In the genomic region with DNA sequence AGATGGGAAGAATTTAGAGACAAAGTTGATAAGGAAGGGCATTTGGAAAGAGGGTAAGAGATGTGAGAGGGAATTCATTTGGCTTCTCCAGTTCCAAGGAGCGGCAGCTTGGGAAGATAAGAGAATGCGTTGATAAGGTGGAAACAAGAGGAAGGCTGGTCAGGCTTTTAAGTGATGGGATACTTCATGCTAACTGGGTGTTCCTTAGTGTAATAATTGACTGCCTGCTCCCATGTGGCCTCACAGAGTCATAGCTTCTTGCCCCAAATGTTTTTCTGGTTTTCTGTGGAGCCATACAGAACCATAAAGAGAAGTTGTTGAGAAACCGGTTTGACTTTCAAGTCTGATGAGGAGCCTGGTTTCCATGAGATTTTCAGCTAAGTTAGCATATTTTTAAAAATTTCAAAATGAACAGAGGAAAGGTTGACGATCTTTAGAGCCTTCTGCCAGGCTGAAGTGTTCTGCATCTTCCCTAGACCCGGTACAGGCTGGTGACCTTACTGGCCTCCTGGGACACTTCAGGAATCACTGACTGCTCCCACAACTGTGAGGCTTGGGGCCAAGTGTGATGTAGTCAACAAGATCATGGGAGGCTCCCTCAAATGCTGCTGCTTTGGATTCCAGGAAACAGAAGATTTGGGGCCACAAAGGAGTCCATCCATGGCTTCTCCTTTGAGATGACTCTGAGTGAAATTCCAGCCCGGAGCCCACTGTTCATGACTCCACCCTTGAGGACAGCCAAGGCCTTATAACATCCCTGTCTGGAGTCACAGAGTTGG, we compare ENCODE assay signal across 16 cellular contexts.
A peak's percentile ranks its signal among the peaks of the same experiment; 100 is the strongest.
DNase-seq lines count a peak whose midpoint lies in the region; ATAC-seq and TF ChIP-seq lines count a peak whose summit lies in the region.
"Had no signal": no experiment of that assay in that cellular context is flagged by ENCODE, and none has a peak within 500 bp of the region (broad histone marks: within the 10 kb centered on the region; RNA-seq: fewer than 3 reads in every experiment).

No MANE protein-coding gene starts in this region.

- peaks cover 7 to 27% of the 10 kb centered on the region in 2 donors for H3K4me1 ChIP-seq in ascending aorta
- peaks cover 32% of the 10 kb centered on the region for H3K4me1 ChIP-seq in suprapubic skin
- peaks cover under 1% of the 10 kb centered on the region for H3K4me1 ChIP-seq in A673 (ENCODE audit: insufficient read depth, low read length, poor library complexity, severe bottlenecking)
- no peaks in the 10 kb centered on the region for H3K4me1 ChIP-seq in CD8-positive, alpha-beta T cell (ENCODE audit: insufficient read depth, low read length)

- peak overlapping the region; percentile 29 for H3K27ac Mint-ChIP-seq in neural crest cell (ENCODE audit: unreplicated experiment)
- H3K27ac Mint-ChIP-seq in CD8-positive, alpha-beta T cell = no peak overlapping the region
- H3K27ac Mint-ChIP-seq: activated CD4-positive, alpha-beta T cell treated with anti-CD3 and anti-CD28 coated beads for 36 hours; activated T-cell treated with anti-CD3 and anti-CD28 coated beads, Interleukin-2, amount 50 U/mL, for 24 hours; B cell; T-helper 1 cell treated with Interleukin-12 subunit alpha and Interleukin-12 subunit beta and Interleukin-4 antibody, amounts not matched to agents 30 μg/mL and 1 μg/mL, for 36 hours had no signal

- no peaks in the 10 kb centered on the region for H3K27me3 Mint-ChIP-seq in neural crest cell (ENCODE audit: low read depth)
- H3K27me3 Mint-ChIP-seq in CD8-positive, alpha-beta T cell (ENCODE audit: low read depth) = no peaks in the 10 kb centered on the region
- H3K27me3 Mint-ChIP-seq: activated CD4-positive, alpha-beta T cell treated with anti-CD3 and anti-CD28 coated beads for 36 hours; activated T-cell treated with anti-CD3 and anti-CD28 coated beads, Interleukin-2, amount 50 U/mL, for 24 hours; B cell had no signal

- H3K27ac ChIP-seq in ascending aorta (peak overlapping the region; percentile 74 to 87), suprapubic skin (peak overlapping the region; percentile 70), A673 (ENCODE audit: low read depth, low read length, poor library complexity, severe bottlenecking) (no peak overlapping the region)
- H3K27ac ChIP-seq in CD8-positive, alpha-beta T cell (ENCODE audit: low read depth, low read length) = no peak overlapping the region

- intact Hi-C loops in ascending aorta (cut with DNase I) (no loop called here), left cardiac atrium (cut with DNase I) (no loop called here), A673 (cut with micrococcal nuclease; ENCODE audit: unreplicated experiment) (no loop called here)
- intact Hi-C loops in CD8-positive, alpha-beta T cell (cut with DNase I, micrococcal nuclease) = loop anchor here in 1 of 2 experiments (10.0 kb wide), 1 partner anchor 1089 kb away; no protein-coding TSS in a partner anchor

- no TSS peak for BruUV-seq in A673 (replicated peaks; lab: Mats Ljungman, UMichigan)

- H3K9me3 ChIP-seq in ascending aorta (peaks cover 0 to 11% of the 10 kb centered on the region in 2 donors), suprapubic skin (no peaks in the 10 kb centered on the region), A673 (ENCODE audit: low read depth, low read length, poor library complexity, severe bottlenecking) (no peaks in the 10 kb centered on the region)
- no peaks in the 10 kb centered on the region for H3K9me3 ChIP-seq in CD8-positive, alpha-beta T cell (ENCODE audit: low read length)

- H3K4me1 Mint-ChIP-seq in neural crest cell = peaks cover 32% of the 10 kb centered on the region
- H3K4me1 Mint-ChIP-seq in CD8-positive, alpha-beta T cell (ENCODE audit: low read depth) = no peaks in the 10 kb centered on the region
- H3K4me1 Mint-ChIP-seq: activated CD4-positive, alpha-beta T cell treated with anti-CD3 and anti-CD28 coated beads for 36 hours; B cell had no signal

- TF ChIP-seq EP300 in suprapubic skin (IDR thresholded peaks at IDR 0.05) = no peak

- H3K4me3 ChIP-seq in ascending aorta (no peak overlapping the region), suprapubic skin (no peak overlapping the region), A673 (ENCODE audit: low read depth, low read length, poor library complexity, severe bottlenecking) (no peak overlapping the region)
- H3K4me3 ChIP-seq in CD8-positive, alpha-beta T cell (ENCODE audit: low read depth, low read length) = no peak overlapping the region

- peaks cover 32% of the 10 kb centered on the region for H3K36me3 Mint-ChIP-seq in neural crest cell (ENCODE audit: low read depth)
- H3K36me3 Mint-ChIP-seq in CD8-positive, alpha-beta T cell = peaks cover 55% of the 10 kb centered on the region

- DNase-seq in ascending aorta (ENCODE audit: low spot score in 2 of 2) (peak in 1 of 2 donors; percentile 86), left cardiac atrium (peak; percentile 71), neural crest cell (ENCODE audit: low read depth, low spot score) (no peak), suprapubic skin (ENCODE audit: low spot score in 2 of 2) (peak; percentile 85 to 89), CD1c-positive myeloid dendritic cell (ENCODE audit: extremely low spot score) (no peak), A673 (ENCODE audit: low spot score) (no peak)
- DNase-seq in CD8-positive, alpha-beta T cell = no peak
- DNase-seq: activated CD4-positive, alpha-beta T cell treated with anti-CD3 and anti-CD28 coated beads for 36 hours; activated T-cell treated with anti-CD3 and anti-CD28 coated beads, Interleukin-2, amount 50 U/mL, for 24 hours; amniotic stem cell; NCI-H1930; NCI-H69 had no signal

- peaks cover 17% of the 10 kb centered on the region for H3K9me3 Mint-ChIP-seq in neural crest cell
- H3K9me3 Mint-ChIP-seq in CD8-positive, alpha-beta T cell = no peaks in the 10 kb centered on the region
- H3K9me3 Mint-ChIP-seq: activated T-cell treated with anti-CD3 and anti-CD28 coated beads, Interleukin-2, amount 50 U/mL, for 24 hours; T-helper 1 cell treated with Interleukin-12 subunit alpha and Interleukin-12 subunit beta and Interleukin-4 antibody, amounts not matched to agents 30 μg/mL and 1 μg/mL, for 36 hours had no signal

- 48% methylated on average over 6 of the region's 6 CpGs for WGBS in suprapubic skin

- peak; percentile 76 to 77 for ATAC-seq in left cardiac atrium
- ATAC-seq in GM19463 (IDR thresholded peaks at IDR 0.05; ENCODE audit: unreplicated experiment) = no peak
- no peak for ATAC-seq in CD8-positive, alpha-beta T cell
- ATAC-seq: activated CD4-positive, alpha-beta T cell treated with anti-CD3 and anti-CD28 coated beads for 36 hours; HCT116 had no signal

- H3K4me3 Mint-ChIP-seq in neural crest cell = no peak overlapping the region
- H3K4me3 Mint-ChIP-seq in CD8-positive, alpha-beta T cell = no peak overlapping the region
- H3K4me3 Mint-ChIP-seq: activated CD4-positive, alpha-beta T cell treated with anti-CD3 and anti-CD28 coated beads for 36 hours; activated T-cell treated with anti-CD3 and anti-CD28 coated beads, Interleukin-2, amount 50 U/mL, for 24 hours; B cell; T-helper 1 cell treated with Interleukin-12 subunit alpha and Interleukin-12 subunit beta and Interleukin-4 antibody, amounts not matched to agents 30 μg/mL and 1 μg/mL, for 36 hours had no signal

- POLR2A ChIA-PET in A673 (lab: Charles Lee; ENCODE audit: low non-redundant PET) = no interaction called here
- POLR2A ChIA-PET in CD8-positive, alpha-beta T cell (lab: Charles Lee) = no interaction called here

- H3K36me3 ChIP-seq in ascending aorta (no peaks in the 10 kb centered on the region), suprapubic skin (no peaks in the 10 kb centered on the region), A673 (ENCODE audit: insufficient read depth, low read length, poor library complexity, severe bottlenecking) (no peaks in the 10 kb centered on the region)
- H3K36me3 ChIP-seq in CD8-positive, alpha-beta T cell (ENCODE audit: insufficient read depth, low read length) = no peaks in the 10 kb centered on the region

- TF ChIP-seq CTCF in ascending aorta (IDR thresholded peaks at IDR 0.05) (no peak), neural crest cell (conservative IDR thresholded peaks at IDR 0.05) (no peak), suprapubic skin (IDR thresholded peaks at IDR 0.05) (no peak), A673 (conservative IDR thresholded peaks at IDR 0.05; ENCODE audit: low read depth, low read length) (no peak)
- no peak for TF ChIP-seq CTCF in CD8-positive, alpha-beta T cell (IDR thresholded peaks at IDR 0.05)

- no peaks in the 10 kb centered on the region for H3K27me3 ChIP-seq in ascending aorta
- H3K27me3 ChIP-seq in suprapubic skin = no peaks in the 10 kb centered on the region
- no peaks in the 10 kb centered on the region for H3K27me3 ChIP-seq in A673 (replicated peaks; ENCODE audit: insufficient read depth, low read depth, low read length, poor library complexity)
- no peaks in the 10 kb centered on the region for H3K27me3 ChIP-seq in CD8-positive, alpha-beta T cell (ENCODE audit: insufficient read depth, low read length)

- CTCF ChIA-PET in A673 (lab: Charles Lee) = interaction anchor here (0.7 kb wide), 1 partner anchor 123 kb away, joined by 3 read pairs; no protein-coding TSS in a partner anchor
- CTCF ChIA-PET in CD8-positive, alpha-beta T cell (lab: Charles Lee) = no interaction called here

- no peak for TF ChIP-seq POLR2A in suprapubic skin (IDR thresholded peaks at IDR 0.05)

Comparison
In these comparisons a context has a peak if more than half of its experiments do, and no peak if none do; other contexts are left out.
1. DNase-seq: peak in left cardiac atrium (single experiment) and suprapubic skin (2 of 2); none in neural crest cell (single experiment), CD1c-positive myeloid dendritic cell (single experiment), A673 (single experiment) and CD8-positive, alpha-beta T cell (0 of 7).
2. H3K27ac ChIP-seq: peak in ascending aorta (2 of 2) and suprapubic skin (single experiment); none in A673 (single experiment) and CD8-positive, alpha-beta T cell (single experiment).
3. ATAC-seq: peak in left cardiac atrium (2 of 2); none in GM19463 (single experiment) and CD8-positive, alpha-beta T cell (single experiment).